In genomic region chr4:40363945-40364344, GRCh38 we compare ENCODE assay signal across 24 cellular contexts. TPM values are rescaled to one million over a fixed set of nuclear protein-coding genes. Genes with fewer than 3 reads are reported as not detected.
DNase-seq lines count a peak whose midpoint lies in the region; ATAC-seq and TF ChIP-seq lines count a peak whose summit lies in the region.
"Had no signal": no experiment of that assay in that cellular context is flagged by ENCODE, and none has a peak within 500 bp of the region (broad histone marks: within the 10 kb centered on the region; RNA-seq: fewer than 3 reads in every experiment).

No MANE protein-coding gene starts in this region.

- H2AFZ ChIP-seq in mammary epithelial cell (ENCODE audit: low read depth, low read length) = no peak overlapping the region

- no peaks in the 10 kb centered on the region for H3K27me3 ChIP-seq in breast epithelium
- no peaks in the 10 kb centered on the region for H3K27me3 ChIP-seq in mammary epithelial cell (ENCODE audit: insufficient read depth, low read length)
- no peaks in the 10 kb centered on the region for H3K27me3 ChIP-seq in Panc1 (ENCODE audit: control insufficient read depth, insufficient read depth, low read length)
- H3K27me3 ChIP-seq in transverse colon = no peaks in the 10 kb centered on the region
- H3K27me3 ChIP-seq in tibial nerve = no peaks in the 10 kb centered on the region
- H3K27me3 ChIP-seq: BE2C had no signal

- POLR2A ChIA-PET in Panc1 (lab: Charles Lee) = no interaction called here

- TF ChIP-seq EP300 in transverse colon (IDR thresholded peaks at IDR 0.05; ENCODE audit: low read depth) = no peak
- no peak for TF ChIP-seq EP300 in tibial nerve (IDR thresholded peaks at IDR 0.05)

- H3K4me3 ChIP-seq in breast epithelium = no peak overlapping the region
- no peak overlapping the region for H3K4me3 ChIP-seq in mammary epithelial cell (replicated peaks in 1 of 3; ENCODE audit: insufficient read depth in 1 of 3, low read depth in 2 of 3, low read length in 3 of 3)
- no peak overlapping the region for H3K4me3 ChIP-seq in Panc1 (ENCODE audit: low read depth in 2 of 2, low read length in 2 of 2)
- no peak overlapping the region for H3K4me3 ChIP-seq in transverse colon
- H3K4me3 ChIP-seq in tibial nerve = no peak overlapping the region
- H3K4me3 ChIP-seq: psoas muscle had no signal

- BruUV-seq in mammary epithelial cell (replicated peaks; lab: Mats Ljungman, UMichigan) (no TSS peak), Panc1 (replicated peaks; lab: Mats Ljungman, UMichigan) (no TSS peak)

- H3K4me1 ChIP-seq in breast epithelium (no peaks in the 10 kb centered on the region), mammary epithelial cell (ENCODE audit: insufficient read depth, low read length) (no peaks in the 10 kb centered on the region), Panc1 (ENCODE audit: control insufficient read depth, insufficient read depth, low read length) (peaks cover 4% of the 10 kb centered on the region; the same call in 1 of the 2 replicates), transverse colon (peaks cover 0 to 39% (median 21%) of the 10 kb centered on the region in 4 donors), tibial nerve (no peaks in the 10 kb centered on the region)
- H3K4me1 ChIP-seq: BE2C, psoas muscle had no signal

- H3K9ac ChIP-seq in mammary epithelial cell (ENCODE audit: insufficient read depth, low read length) = no peak overlapping the region

- H3K9me3 ChIP-seq in breast epithelium (no peaks in the 10 kb centered on the region), mammary epithelial cell (replicated peaks; ENCODE audit: insufficient read depth, low read length) (no peaks in the 10 kb centered on the region), Panc1 (ENCODE audit: control insufficient read depth, insufficient read depth, low read depth, low read length) (no peaks in the 10 kb centered on the region), transverse colon (peaks cover 4 to 7% of the 10 kb centered on the region in 2 donors), tibial nerve (peaks cover 0 to 29% (median 1%) of the 10 kb centered on the region in 4 donors)
- H3K9me3 ChIP-seq: BE2C had no signal

- peak overlapping the region; percentile 86 to 88 for H3K27ac ChIP-seq in breast epithelium
- no peak overlapping the region for H3K27ac ChIP-seq in mammary epithelial cell (ENCODE audit: insufficient read depth, low read depth, low read length)
- H3K27ac ChIP-seq in Panc1 (ENCODE audit: low read length) = peak overlapping the region; percentile 54; the same call in 1 of the 2 replicates
- peak overlapping the region; percentile 81 to 83 (median 82) for H3K27ac ChIP-seq in transverse colon
- H3K27ac ChIP-seq in tibial nerve = no peak overlapping the region
- H3K27ac ChIP-seq: psoas muscle had no signal

- TF ChIP-seq POLR2A in breast epithelium (IDR thresholded peaks at IDR 0.05) (no peak), transverse colon (IDR thresholded peaks at IDR 0.05) (no peak), tibial nerve (IDR thresholded peaks at IDR 0.05) (no peak)

- no peak for ATAC-seq in Panc1
- ATAC-seq in left colon = peak; percentile 64
- ATAC-seq: activated CD4-positive, alpha-beta T cell treated with anti-CD3 and anti-CD28 coated beads for 36 hours; naive thymus-derived CD4-positive, alpha-beta T cell; psoas muscle; sciatic nerve had no signal

- no peaks in the 10 kb centered on the region for H3K79me2 ChIP-seq in mammary epithelial cell (ENCODE audit: insufficient read depth, low read length)

- in situ Hi-C loops in mammary epithelial cell (cut with MboI; ENCODE audit: low sequenced_read_pairs in 2 of 2) (no loop called here), Panc1 (cut with HindIII; ENCODE audit: low pct_unique_long_range_greater_than_20kb, low sequenced_read_pairs) (no loop called here), transverse colon (cut with MboI; ENCODE audit: low pct_ligation_motif_present in 1 of 4, low pct_unique_long_range_greater_than_20kb in 1 of 4, low sequenced_read_pairs in 3 of 4) (loop anchor here in 1 of 4 donors (10.0 kb wide), 1 partner anchor 361 kb away; no protein-coding TSS in a partner anchor)

- H3K36me3 ChIP-seq in breast epithelium = no peaks in the 10 kb centered on the region
- no peaks in the 10 kb centered on the region for H3K36me3 ChIP-seq in mammary epithelial cell (ENCODE audit: insufficient read depth, low read length)
- H3K36me3 ChIP-seq in Panc1 (ENCODE audit: control insufficient read depth, insufficient read depth, low read length) = no peaks in the 10 kb centered on the region
- H3K36me3 ChIP-seq in transverse colon = no peaks in the 10 kb centered on the region
- no peaks in the 10 kb centered on the region for H3K36me3 ChIP-seq in tibial nerve
- H3K36me3 ChIP-seq: BE2C had no signal

- intact Hi-C loops in breast epithelium (cut with DNase I; ENCODE audit: low total_unique reads) = no loop called here
- intact Hi-C loops in mammary epithelial cell (cut with micrococcal nuclease) = no loop called here
- intact Hi-C loops in Panc1 (cut with micrococcal nuclease; ENCODE audit: unreplicated experiment) = no loop called here
- intact Hi-C loops in left colon (cut with DNase I, micrococcal nuclease) = no loop called here
- intact Hi-C loops in transverse colon (cut with DNase I; ENCODE audit: low total_unique reads) = no loop called here

- H4K20me1 ChIP-seq in mammary epithelial cell (ENCODE audit: insufficient read depth, low read length) = no peaks in the 10 kb centered on the region

- no peak for DNase-seq in breast epithelium (ENCODE audit: low spot score in 2 of 2)
- no peak for DNase-seq in mammary epithelial cell
- DNase-seq in Panc1 (ENCODE audit: low read depth, low spot score) = no peak
- no peak for DNase-seq in left colon
- no peak for DNase-seq in transverse colon
- no peak for DNase-seq in COR-L47 (lab: John Stamatoyannopoulos, UW)
- DNase-seq in NCI-H2196 (lab: John Stamatoyannopoulos, UW; ENCODE audit: unreplicated experiment) = no peak
- DNase-seq in tibial nerve (ENCODE audit: low spot score in 2 of 2) = no peak
- DNase-seq: activated CD4-positive, alpha-beta T cell treated with anti-CD3 and anti-CD28 coated beads for 36 hours; BE2C; effector CD8-positive, alpha-beta T cell; GDM1; HCEC 1CT; naive thymus-derived CD4-positive, alpha-beta T cell; NCI-H2171; NCI-H69; psoas muscle; stimulated activated CD4-positive, alpha-beta T cell treated with anti-CD3 and anti-CD28 coated beads, Interleukin-12 subunit alpha, Interleukin-12 subunit beta, amount 100 ng/mL, for 4 hours; stimulated activated CD4-positive, alpha-beta T cell treated with anti-CD3 and anti-CD28 coated beads, Interleukin-4, amount 100 ng/mL, for 1 hour had no signal

- TF ChIP-seq CTCF in breast epithelium (IDR thresholded peaks at IDR 0.05) = no peak
- no peak for TF ChIP-seq CTCF in mammary epithelial cell (conservative IDR thresholded peaks at IDR 0.05 in 1 of 2, IDR thresholded peaks at IDR 0.05 in 1 of 2; ENCODE audit: extremely low read depth in 1 of 2, insufficient read depth in 1 of 2, low read depth in 1 of 2, low read length in 2 of 2)
- no peak for TF ChIP-seq CTCF in Panc1 (IDR thresholded peaks at IDR 0.05)
- TF ChIP-seq CTCF in transverse colon (IDR thresholded peaks at IDR 0.05) = no peak
- no peak for TF ChIP-seq CTCF in tibial nerve (IDR thresholded peaks at IDR 0.05)

- CTCF ChIA-PET in mammary epithelial cell (lab: Charles Lee; ENCODE audit: low non-redundant PET) = no interaction called here
- CTCF ChIA-PET in Panc1 (lab: Charles Lee) = interaction anchor here (0.6 kb wide), 1 partner anchor 54 kb away, joined by 3 read pairs; no protein-coding TSS in a partner anchor

- H3K4me2 ChIP-seq in mammary epithelial cell (ENCODE audit: insufficient read depth, low read depth, low read length) = no peak overlapping the region

- dilution Hi-C loops in mammary epithelial cell (cut with HindIII; ENCODE audit: low sequenced_read_pairs) = no loop called here

RNA-seq across cellular contexts. Expression of gene CHRNA9, which starts 28.8 kb away (rescaled TPM):
- total RNA-seq in breast epithelium = not detected
- under 1 TPM in 1 of 2 donors, not detected in 1; 0.17 TPM for total RNA-seq in mammary epithelial cell
- polyA plus RNA-seq in mammary epithelial cell = 0.09 TPM
- not detected for polyA minus RNA-seq in mammary epithelial cell
- not detected for total RNA-seq in Panc1 (2021; ENCODE audit: unreplicated experiment)
- polyA plus RNA-seq in Panc1 (2012; ENCODE audit: insufficient read length) = not detected
- not detected for total RNA-seq in left colon
- not detected for total RNA-seq in transverse colon
- not detected for total RNA-seq in tibial nerve
- total RNA-seq: activated CD4-positive, alpha-beta T cell treated with anti-CD3 and anti-CD28 coated beads for 36 hours; epithelial cell of proximal tubule; fibroblast of villous mesenchyme; mesothelial cell of epicardium; psoas muscle; sciatic nerve had no signal
- polyA plus RNA-seq: IgD-negative memory B cell had no signal

Comparison
In these comparisons a context has a peak if more than half of its experiments do, and no peak if none do; other contexts are left out.
1. H3K27ac ChIP-seq: peak in breast epithelium (2 of 2), Panc1 (single experiment) and transverse colon (4 of 4); none in mammary epithelial cell (single experiment) and tibial nerve (0 of 4).